Comparison of ENCODE assay signal across 16 cellular contexts in genomic region chr6:125923371-125923877, GRCh38. TPM values are rescaled to one million over a fixed set of nuclear protein-coding genes. Genes with fewer than 3 reads are reported as not detected.
DNase-seq lines count a peak whose midpoint lies in the region; ATAC-seq and TF ChIP-seq lines count a peak whose summit lies in the region.
"Had no signal": no experiment of that assay in that cellular context is flagged by ENCODE, and none has a peak within 500 bp of the region (broad histone marks: within the 10 kb centered on the region; RNA-seq: fewer than 3 reads in every experiment).

No MANE protein-coding gene starts in this region.

- H3K36me3 Mint-ChIP-seq in activated CD8-positive, alpha-beta T cell treated with anti-CD3 and anti-CD28 coated beads for 36 hours (ENCODE audit: low read depth): peaks cover 58% of the 10 kb centered on the region

- whole genome bisulfite sequencing in right cardiac atrium: 49% methylated on average over 4 of the region's 4 CpGs

- DNase-seq in right cardiac atrium (no peak), left cardiac atrium (no peak), fibroblast of villous mesenchyme (ENCODE audit: low read depth) (peak; percentile 39), NCI-H1048 (lab: John Stamatoyannopoulos, UW) (no peak), activated gamma-delta T cell treated with Interleukin-2 at 50 U/mL for 16 hours (no peak), GF-D8 (lab: John Stamatoyannopoulos, UW) (no peak), HT-29 (ENCODE audit: low spot score) (no peak)
- no peak for DNase-seq in activated CD8-positive, alpha-beta T cell treated with anti-CD3 and anti-CD28 coated beads for 36 hours
- DNase-seq: activated effector memory CD4-positive, alpha-beta T cell treated with Interleukin-2 at 50 U/mL for 16 hours; brain microvascular endothelial cell; DMS 273 treated with DMSO at 0.1 percent for 48 hours; effector memory CD4-positive, alpha-beta T cell; NCI-H1105 treated with DMSO at 0.1 percent for 48 hours; substantia nigra had no signal

- H3K4me1 ChIP-seq in right cardiac atrium (ENCODE audit: control insufficient read depth, insufficient read depth, low read length): peaks cover 4% of the 10 kb centered on the region

- H3K4me1 Mint-ChIP-seq in activated CD8-positive, alpha-beta T cell treated with anti-CD3 and anti-CD28 coated beads for 36 hours (ENCODE audit: low read depth): peaks cover 29% of the 10 kb centered on the region

- H3K27me3 Mint-ChIP-seq in activated CD8-positive, alpha-beta T cell treated with anti-CD3 and anti-CD28 coated beads for 36 hours: no peaks in the 10 kb centered on the region
- H3K27me3 Mint-ChIP-seq: progenitor cell of endocrine pancreas had no signal

- H3K27me3 ChIP-seq in right cardiac atrium (ENCODE audit: control insufficient read depth, insufficient read depth): no peaks in the 10 kb centered on the region
- H3K27me3 ChIP-seq: brain microvascular endothelial cell had no signal

- TF ChIP-seq CTCF in activated CD8-positive, alpha-beta T cell treated with anti-CD3 and anti-CD28 coated beads for 36 hours (IDR thresholded peaks at IDR 0.05): no peak
- TF ChIP-seq CTCF in fibroblast of villous mesenchyme (IDR thresholded peaks at IDR 0.05; ENCODE audit: insufficient read depth, low read depth, low read length): no peak

- POLR2A ChIA-PET in activated CD8-positive, alpha-beta T cell treated with anti-CD3 and anti-CD28 coated beads for 36 hours (lab: Charles Lee): interaction anchor here (1.0 to 1.4 kb wide), 2 partner anchors 63 to 142 kb away, joined by 3 read pairs; partner anchors contain the start of gene TRMT11

- no peak overlapping the region for H3K27ac ChIP-seq in right cardiac atrium (ENCODE audit: low read length)
- H3K27ac ChIP-seq: brain microvascular endothelial cell had no signal

- no peaks in the 10 kb centered on the region for H3K9me3 Mint-ChIP-seq in activated CD8-positive, alpha-beta T cell treated with anti-CD3 and anti-CD28 coated beads for 36 hours

- intact Hi-C loops in right cardiac atrium (cut with DNase I): no loop called here
- intact Hi-C loops in left cardiac atrium (cut with DNase I): no loop called here
- intact Hi-C loops in activated CD8-positive, alpha-beta T cell treated with anti-CD3 and anti-CD28 coated beads for 36 hours (cut with micrococcal nuclease): no loop called here

- H3K4me3 ChIP-seq in right cardiac atrium (ENCODE audit: low read length) (no peak overlapping the region), fibroblast of villous mesenchyme (ENCODE audit: low read depth, low read length) (no peak overlapping the region)

- no peak overlapping the region for H3K4me3 Mint-ChIP-seq in activated CD8-positive, alpha-beta T cell treated with anti-CD3 and anti-CD28 coated beads for 36 hours

- H3K27ac Mint-ChIP-seq in activated CD8-positive, alpha-beta T cell treated with anti-CD3 and anti-CD28 coated beads for 36 hours: peak overlapping the region; percentile 32
- H3K27ac Mint-ChIP-seq: progenitor cell of endocrine pancreas had no signal

- CTCF ChIA-PET in activated CD8-positive, alpha-beta T cell treated with anti-CD3 and anti-CD28 coated beads for 36 hours (lab: Charles Lee): interaction anchor here (0.9 to 4.0 kb wide), 3 partner anchors 17 to 33 kb away, joined by 6 to 23 read pairs (median 9); partner anchors contain the start of gene HINT3

- H3K9me3 ChIP-seq in right cardiac atrium (ENCODE audit: control insufficient read depth, low read length): no peaks in the 10 kb centered on the region

- ATAC-seq in right cardiac atrium (peak; percentile 29 to 66), left cardiac atrium (no peak)
- no peak for ATAC-seq in activated CD8-positive, alpha-beta T cell treated with anti-CD3 and anti-CD28 coated beads for 36 hours
- ATAC-seq: activated CD4-positive, CD25-positive, alpha-beta regulatory T cell treated with anti-CD3 and anti-CD28 coated beads, Interleukin-2, amount 50 U/mL, for 24 hours had no signal

RNA-seq across cellular contexts. Expression of gene HINT3, which starts 33.1 kb away (rescaled TPM):
- total RNA-seq in right cardiac atrium (10 to 100 TPM; 27.4 to 31.0 (median 28.3) TPM), left cardiac atrium (10 to 100 TPM; 22.1 to 27.5 TPM), fibroblast of villous mesenchyme (14.5 and 23.3 TPM in 2 replicates)
- polyA plus RNA-seq in right cardiac atrium: 13.0 TPM
- total RNA-seq in activated CD8-positive, alpha-beta T cell treated with anti-CD3 and anti-CD28 coated beads for 36 hours: 1 to 10 TPM; 8.5 to 8.6 TPM
- total RNA-seq in HT-29 (2014; rRNA removed; shearing (Covaris generic)): 7.1 and 8.9 TPM in 2 replicates

Comparison
In these comparisons a context has a peak if more than half of its experiments do, and no peak if none do; other contexts are left out.
1. ATAC-seq: peak in right cardiac atrium (2 of 2); none in left cardiac atrium (0 of 2) and activated CD8-positive, alpha-beta T cell treated with anti-CD3 and anti-CD28 coated beads for 36 hours (single experiment).